ENCODE assay signal across 17 cellular contexts in genomic region chrX:121221321-121221977, GRCh38.
DNase-seq lines count a peak whose midpoint lies in the region; ATAC-seq and TF ChIP-seq lines count a peak whose summit lies in the region.
"Had no signal": no experiment of that assay in that cellular context is flagged by ENCODE, and none has a peak within 500 bp of the region (broad histone marks: within the 10 kb centered on the region; RNA-seq: fewer than 3 reads in every experiment).

No MANE protein-coding gene starts in this region.

- no peaks in the 10 kb centered on the region for H3K9me3 ChIP-seq in MG63
- H3K9me3 ChIP-seq: BE2C had no signal

- DNase-seq in MG63 (peak; percentile 11), epithelial cell of esophagus (ENCODE audit: low read depth) (peak; percentile 0), fibroblast of the aortic adventitia (ENCODE audit: low read depth) (peak; percentile 4), stromal cell of bone marrow (ENCODE audit: low read depth) (peak; percentile 0), SKM-1 treated with dmso at 0.1 percent for 144 hours (lab: John Stamatoyannopoulos, UW; ENCODE audit: unreplicated experiment) (no peak), UCSD-AML1 (lab: John Stamatoyannopoulos, UW; ENCODE audit: unreplicated experiment) (no peak)
- DNase-seq: ACHN; BE2C; C1 segment of cervical spinal cord; CD4-positive, CD25-positive, alpha-beta regulatory T cell; CD8-positive, alpha-beta memory T cell; COR-L47; DMS 273 treated with DMSO at 0.1 percent for 48 hours; DMS53; DND-41; H9 had no signal

- TF ChIP-seq CTCF in epithelial cell of esophagus (IDR thresholded peaks at IDR 0.05; ENCODE audit: insufficient read depth, low read depth, low read length, missing control alignments) (no peak), fibroblast of the aortic adventitia (IDR thresholded peaks at IDR 0.05; ENCODE audit: insufficient read depth, low read length) (no peak)

- ATAC-seq in GM21723 (IDR thresholded peaks at IDR 0.05; ENCODE audit: unreplicated experiment), result no peak

- H3K27me3 ChIP-seq in MG63, result no peaks in the 10 kb centered on the region
- H3K27me3 ChIP-seq: BE2C had no signal

- H3K4me3 ChIP-seq in MG63 (no peak overlapping the region), epithelial cell of esophagus (ENCODE audit: low read length) (no peak overlapping the region), fibroblast of the aortic adventitia (ENCODE audit: low read depth, low read length) (no peak overlapping the region)

- H3K36me3 ChIP-seq in MG63, result no peaks in the 10 kb centered on the region
- H3K36me3 ChIP-seq: BE2C had no signal

Comparison
In these comparisons a context has a peak if more than half of its experiments do, and no peak if none do; other contexts are left out.
1. DNase-seq: peak in MG63 (single experiment), epithelial cell of esophagus (single experiment), fibroblast of the aortic adventitia (single experiment) and stromal cell of bone marrow (single experiment); none in SKM-1 treated with dmso at 0.1 percent for 144 hours (single experiment) and UCSD-AML1 (single experiment).